ENCODE assay signal across 8 cellular contexts in the genomic region with DNA sequence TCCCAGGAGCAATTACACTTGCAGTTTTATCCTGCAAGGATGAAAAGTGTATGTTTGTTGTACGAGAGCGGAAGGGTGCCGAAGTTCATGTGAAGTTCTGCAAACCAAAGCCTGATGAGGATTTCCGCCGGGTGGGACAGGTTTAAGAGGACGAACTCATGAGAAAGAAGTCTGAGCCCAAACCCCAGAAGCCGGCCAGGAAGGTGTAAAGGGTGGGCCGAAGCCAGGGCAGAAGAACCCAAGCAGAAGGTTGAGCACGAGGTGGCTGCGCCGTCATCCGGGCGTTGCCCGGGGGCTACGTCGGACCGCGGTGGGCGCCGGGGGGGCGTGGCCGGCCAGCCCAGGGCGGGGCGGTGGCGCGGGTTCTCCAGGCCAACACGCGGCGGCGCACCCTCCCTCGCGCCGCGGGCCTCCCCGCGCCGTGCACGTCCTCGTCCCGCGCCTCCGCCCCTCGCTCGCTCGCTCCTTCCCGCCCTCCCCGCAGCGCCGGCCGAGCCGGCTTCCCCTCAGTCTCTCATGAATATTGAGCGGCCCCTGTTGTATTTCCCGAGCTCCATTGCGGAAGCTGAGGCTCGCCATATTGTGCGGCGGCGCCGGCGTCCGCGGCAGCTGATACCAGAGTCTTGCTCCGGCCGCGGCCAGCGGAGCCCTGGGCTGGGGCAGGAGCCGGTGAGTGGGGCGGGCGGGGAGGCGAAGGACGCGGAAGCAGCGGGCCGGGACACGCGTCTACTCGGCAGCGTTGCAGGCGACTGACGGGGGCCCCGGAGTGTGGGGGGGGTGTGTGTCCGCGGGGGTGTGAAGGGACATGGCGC. TPM values are rescaled to one million over a fixed set of nuclear protein-coding genes. Genes with fewer than 3 reads are reported as not detected.
DNase-seq lines count a peak whose midpoint lies in the region; ATAC-seq and TF ChIP-seq lines count a peak whose summit lies in the region.

A gene (plus strand): TSS at position 578 of the 812 bp plus-strand sequence. CDS start 41,996 bp downstream, outside the sequence.

- peak within 1 kb of the TSS; percentile 56 for H3K27ac ChIP-seq in mammary epithelial cell (ENCODE audit: insufficient read depth, low read depth, low read length)

- intact Hi-C loops in mammary epithelial cell (cut with micrococcal nuclease): loop anchor here (2.0 kb wide), 1 partner anchor 112 kb away; a partner anchor contains a TSS

- no peak for TF ChIP-seq CTCF in WI38 (IDR thresholded peaks at IDR 0.05; ENCODE audit: low read depth, low read length)
- TF ChIP-seq CTCF in mammary epithelial cell (conservative IDR thresholded peaks at IDR 0.05 in 1 of 2, IDR thresholded peaks at IDR 0.05 in 1 of 2; ENCODE audit: extremely low read depth in 1 of 2, insufficient read depth in 1 of 2, low read depth in 1 of 2, low read length in 2 of 2): no peak

- H3K27me3 ChIP-seq in mammary epithelial cell (ENCODE audit: insufficient read depth, low read length): no peaks in the 10 kb centered on the region

- dilution Hi-C loops in mammary epithelial cell (cut with HindIII; ENCODE audit: low sequenced_read_pairs): no loop called here

- WGBS in mammary epithelial cell (ENCODE audit: low coverage, missing lambda C conversion rate): 3% methylated on average over 10 of the region's 84 CpGs

- H3K79me2 ChIP-seq in mammary epithelial cell (ENCODE audit: insufficient read depth, low read length): peaks cover 43% of the 10 kb centered on the region

- H2AFZ ChIP-seq in mammary epithelial cell (ENCODE audit: low read depth, low read length): peak within 1 kb of the TSS; percentile 96

- DNase-seq in NK-92 treated with Interleukin-12 subunit alpha and Interleukin-12 subunit beta, amount 100 ng/mL, for 24 hours (lab: John Stamatoyannopoulos, UW): peak; percentile 66
- no peak for DNase-seq in NK-92 (lab: John Stamatoyannopoulos, UW; ENCODE audit: unreplicated experiment)
- peak; percentile 44 for DNase-seq in NCI-H2107 (lab: John Stamatoyannopoulos, UW)
- peak; percentile 68 for DNase-seq in mammary epithelial cell
- peak; percentile 93 for DNase-seq in iPS-NIHi7 (ENCODE audit: extremely low spot score)
- DNase-seq in smooth muscle cell of the brain vasculature (ENCODE audit: low read depth, low spot score): peak; percentile 53

- no peaks in the 10 kb centered on the region for H4K20me1 ChIP-seq in mammary epithelial cell (ENCODE audit: insufficient read depth, low read length)

- peak within 1 kb of the TSS; percentile 75 for H3K9ac ChIP-seq in mammary epithelial cell (ENCODE audit: insufficient read depth, low read length)

- peak; percentile 83 for ATAC-seq in HG03025 (IDR thresholded peaks at IDR 0.05; ENCODE audit: low FRiP score, unreplicated experiment)

- H3K36me3 ChIP-seq in mammary epithelial cell (ENCODE audit: insufficient read depth, low read length): no peaks in the 10 kb centered on the region

- H3K4me3 ChIP-seq in WI38 (ENCODE audit: low read depth, low read length) (peak within 1 kb of the TSS; percentile 93), mammary epithelial cell (replicated peaks in 1 of 3; ENCODE audit: insufficient read depth in 1 of 3, low read depth in 2 of 3, low read length in 3 of 3) (peak within 1 kb of the TSS; percentile 69 to 96 (median 84))

- BruUV-seq in mammary epithelial cell (replicated peaks; lab: Mats Ljungman, UMichigan): no TSS peak

- peak within 1 kb of the TSS; percentile 97 for H3K4me2 ChIP-seq in mammary epithelial cell (ENCODE audit: insufficient read depth, low read depth, low read length)

- in situ Hi-C loops in mammary epithelial cell (cut with MboI; ENCODE audit: low sequenced_read_pairs in 2 of 2): no loop called here

- H3K9me3 ChIP-seq in mammary epithelial cell (replicated peaks; ENCODE audit: insufficient read depth, low read length): no peaks in the 10 kb centered on the region

- H3K4me1 ChIP-seq in mammary epithelial cell (ENCODE audit: insufficient read depth, low read length): peaks cover 14% of the 10 kb centered on the region

- CTCF ChIA-PET in mammary epithelial cell (lab: Charles Lee; ENCODE audit: low non-redundant PET): no interaction called here

RNA-seq across cellular contexts. Expression of the gene that starts here (rescaled TPM):
- 10 to 100 TPM; 25.5 to 29.3 TPM for total RNA-seq in mammary epithelial cell
- 28.1 TPM for polyA plus RNA-seq in mammary epithelial cell
- polyA minus RNA-seq in mammary epithelial cell: 33.6 TPM
